38 cellular contexts compared by ENCODE assay signal in genomic region chr14:35211067-35211466, GRCh38.
"Had no signal": no experiment of that assay in that cellular context is flagged by ENCODE, and none has a peak within 500 bp of the region (broad histone marks: within the 10 kb centered on the region; RNA-seq: fewer than 3 reads in every experiment).

No MANE protein-coding gene starts in this region.

- FAIRE-seq: bronchial epithelial cell, colon had no signal

- ATAC-seq: activated naive CD4-positive, alpha-beta T cell treated with anti-CD3 and anti-CD28 coated beads, Interleukin-2, amount 50 U/mL, for 72 hours; activated naive CD8-positive, alpha-beta T cell treated with anti-CD3 and anti-CD28 coated beads, Interleukin-2, amount 50 U/mL, for 24 hours; activated T-cell treated with anti-CD3 and anti-CD28 coated beads, Interleukin-2, amount 50 U/mL, for 4 hours; activated T-cell treated with anti-CD3 and anti-CD28 coated beads, Interleukin-2, amount 50 U/mL, for 72 hours; activated T-helper 17 cell treated with anti-CD3 and anti-CD28 coated beads, Interleukin-2, amount 50 U/mL, for 72 hours; body of pancreas had no signal

- DNase-seq: activated effector memory CD4-positive, alpha-beta T cell treated with anti-CD3 and anti-CD28 coated beads, Interleukin-2, amount 50 U/mL, for 16 hours; activated effector memory CD4-positive, alpha-beta T cell treated with Interleukin-2 at 50 U/mL for 16 hours; activated gamma-delta T cell; activated gamma-delta T cell treated with Interleukin-2 at 50 U/mL for 16 hours; activated naive CD4-positive, alpha-beta T cell; activated naive CD4-positive, alpha-beta T cell treated with anti-CD3 and anti-CD28 coated beads for 36 hours; activated naive CD4-positive, alpha-beta T cell treated with anti-CD3 and anti-CD28 coated beads, Interleukin-2, amount 10 ng/mL, durations not matched to agents 7 days and 5 days; activated naive CD4-positive, alpha-beta T cell treated with anti-CD3 and anti-CD28 coated beads, Interleukin-2, amount 50 U/mL, for 16 hours; activated naive CD4-positive, alpha-beta T cell treated with Interleukin-2 at 50 U/mL for 16 hours; activated naive CD8-positive, alpha-beta T cell treated with anti-CD3 and anti-CD28 coated beads for 36 hours; activated naive CD8-positive, alpha-beta T cell treated with anti-CD3 and anti-CD28 coated beads, Interleukin-2, amount 10 ng/mL, durations not matched to agents 7 days and 5 days; activated naive CD8-positive, alpha-beta T cell treated with anti-CD3 and anti-CD28 coated beads, Interleukin-2, amount 50 U/mL, for 24 hours; activated T-cell treated with anti-CD3 and anti-CD28 coated beads, Interleukin-2, amount 50 U/mL, for 4 hours; activated T-cell treated with anti-CD3 and anti-CD28 coated beads, Interleukin-2, amount 50 U/mL, for 48 hours; activated T-cell treated with anti-CD3 and anti-CD28 coated beads, Interleukin-2, amount 50 U/mL, for 72 hours; adrenal gland; amniotic stem cell; amygdala; anterior cingulate cortex; aorta; body of pancreas; brain microvascular endothelial cell; caudate nucleus; central memory CD4-positive, alpha-beta T cell; cerebellar nuclear complex had no signal

- H3K27ac Mint-ChIP-seq: activated naive CD4-positive, alpha-beta T cell treated with anti-CD3 and anti-CD28 coated beads for 36 hours; activated naive CD4-positive, alpha-beta T cell treated with anti-CD3 and anti-CD28 coated beads, Interleukin-2, amount 10 ng/mL, durations not matched to agents 7 days and 5 days; activated naive CD4-positive, alpha-beta T cell treated with anti-CD3 and anti-CD28 coated beads, Interleukin-2, amount 50 U/mL, for 24 hours; activated naive CD4-positive, alpha-beta T cell treated with anti-CD3 and anti-CD28 coated beads, Interleukin-2, amount 50 U/mL, for 72 hours; activated naive CD8-positive, alpha-beta T cell; activated naive CD8-positive, alpha-beta T cell treated with anti-CD3 and anti-CD28 coated beads for 36 hours; activated naive CD8-positive, alpha-beta T cell treated with anti-CD3 and anti-CD28 coated beads, Interleukin-2, amount 10 ng/mL, durations not matched to agents 7 days and 5 days; activated naive CD8-positive, alpha-beta T cell treated with anti-CD3 and anti-CD28 coated beads, Interleukin-2, amount 50 U/mL, for 24 hours; activated T-cell treated with anti-CD3 and anti-CD28 coated beads, Interleukin-2, amount 50 U/mL, for 72 hours; activated T-helper 1 cell treated with anti-CD3 and anti-CD28 coated beads, Interleukin-12 subunit alpha, Interleukin-12 subunit beta, Interleukin-2, Interleukin-4 antibody, amounts not matched to agents 30 ng/mL and 10 ng/mL and 1 ng/mL, durations not matched to agents 14 hours and 24 hours and 36 hours; activated T-helper 17 cell treated with anti-CD3 and anti-CD28 coated beads, Interleukin-2, amount 50 U/mL, for 72 hours; activated T-helper 2 cell treated with anti-CD3 and anti-CD28 coated beads, Interferon-gamma antibody, Interleukin-2, Interleukin-4, amounts not matched to agents 10 μg/mL and 5 μg/mL and 100 μg/mL, durations not matched to agents 14 hours and 24 hours and 36 hours; brain had no signal

- H3K4me3 Mint-ChIP-seq: activated naive CD4-positive, alpha-beta T cell treated with anti-CD3 and anti-CD28 coated beads for 36 hours; activated naive CD4-positive, alpha-beta T cell treated with anti-CD3 and anti-CD28 coated beads, Interleukin-2, amount 10 ng/mL, durations not matched to agents 7 days and 5 days; activated naive CD4-positive, alpha-beta T cell treated with anti-CD3 and anti-CD28 coated beads, Interleukin-2, amount 50 U/mL, for 24 hours; activated naive CD8-positive, alpha-beta T cell; activated naive CD8-positive, alpha-beta T cell treated with anti-CD3 and anti-CD28 coated beads for 36 hours; activated naive CD8-positive, alpha-beta T cell treated with anti-CD3 and anti-CD28 coated beads, Interleukin-2, amount 10 ng/mL, durations not matched to agents 7 days and 5 days; activated naive CD8-positive, alpha-beta T cell treated with anti-CD3 and anti-CD28 coated beads, Interleukin-2, amount 50 U/mL, for 24 hours; activated T-cell treated with anti-CD3 and anti-CD28 coated beads, Interleukin-2, amount 50 U/mL, for 4 hours; activated T-cell treated with anti-CD3 and anti-CD28 coated beads, Interleukin-2, amount 50 U/mL, for 72 hours; activated T-helper 1 cell treated with anti-CD3 and anti-CD28 coated beads, Interleukin-12 subunit alpha, Interleukin-12 subunit beta, Interleukin-2, Interleukin-4 antibody, amounts not matched to agents 30 ng/mL and 10 ng/mL and 1 ng/mL, durations not matched to agents 14 hours and 24 hours and 36 hours; activated T-helper 17 cell treated with anti-CD3 and anti-CD28 coated beads, Interleukin-2, amount 50 U/mL, for 72 hours; brain; central memory CD8-positive, alpha-beta T cell had no signal

- H3K27ac ChIP-seq: adrenal gland, ascending aorta, body of pancreas, brain microvascular endothelial cell, breast epithelium, cardiac muscle cell had no signal

- H3K4me1 ChIP-seq: ascending aorta, breast epithelium had no signal

- H3K9me3 ChIP-seq: adrenal gland, ascending aorta, body of pancreas, breast epithelium had no signal

- H3K27me3 ChIP-seq: adrenal gland, ascending aorta, body of pancreas, brain microvascular endothelial cell, breast epithelium, cardiac muscle cell had no signal

- H3K27me3 Mint-ChIP-seq: activated naive CD4-positive, alpha-beta T cell treated with anti-CD3 and anti-CD28 coated beads, Interleukin-2, amount 10 ng/mL, durations not matched to agents 7 days and 5 days; activated naive CD4-positive, alpha-beta T cell treated with anti-CD3 and anti-CD28 coated beads, Interleukin-2, amount 50 U/mL, for 24 hours; activated naive CD8-positive, alpha-beta T cell; activated naive CD8-positive, alpha-beta T cell treated with anti-CD3 and anti-CD28 coated beads for 36 hours; activated naive CD8-positive, alpha-beta T cell treated with anti-CD3 and anti-CD28 coated beads, Interleukin-2, amount 10 ng/mL, durations not matched to agents 7 days and 5 days; activated naive CD8-positive, alpha-beta T cell treated with anti-CD3 and anti-CD28 coated beads, Interleukin-2, amount 50 U/mL, for 24 hours; activated T-helper 17 cell treated with anti-CD3 and anti-CD28 coated beads, Interleukin-2, amount 50 U/mL, for 72 hours; brain; central memory CD8-positive, alpha-beta T cell had no signal

- H3K36me3 Mint-ChIP-seq: activated naive CD4-positive, alpha-beta T cell treated with anti-CD3 and anti-CD28 coated beads, Interleukin-2, amount 50 U/mL, for 72 hours; brain had no signal

- H3K4me3 ChIP-seq: adrenal gland, ascending aorta, body of pancreas, breast epithelium, cardiac muscle cell had no signal

- H3K36me3 ChIP-seq: adrenal gland, ascending aorta, brain microvascular endothelial cell, breast epithelium, cardiac muscle cell had no signal
